8 cellular contexts compared by ENCODE assay signal in the genomic region with DNA sequence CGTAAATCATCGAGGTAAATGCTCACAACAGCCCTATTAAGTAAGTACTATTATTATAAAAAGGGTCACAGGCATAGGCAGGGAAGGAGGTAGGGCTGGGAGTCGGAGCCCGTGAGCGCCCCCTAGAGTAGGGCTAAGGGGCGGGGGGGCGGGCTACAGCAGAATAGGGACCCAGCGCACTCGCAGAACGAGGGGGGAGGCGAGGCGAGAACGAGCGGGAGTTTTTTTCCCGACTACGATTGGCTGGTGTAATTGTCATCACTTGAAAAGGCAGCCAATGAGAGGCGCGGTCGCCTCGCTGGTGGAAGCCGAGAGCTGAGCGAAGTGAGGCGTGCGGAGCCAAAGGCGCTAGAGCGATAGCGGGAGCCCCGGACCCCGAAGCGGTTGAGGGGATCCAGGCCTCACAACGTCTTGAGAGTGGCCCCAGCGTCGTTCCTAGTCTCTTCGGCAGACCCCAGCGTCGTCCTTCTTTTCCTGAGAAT. TPM values are rescaled to one million over a fixed set of nuclear protein-coding genes. Genes with fewer than 3 reads are reported as not detected.
DNase-seq lines count a peak whose midpoint lies in the region; ATAC-seq and TF ChIP-seq lines count a peak whose summit lies in the region.

No MANE protein-coding gene starts in this region.

- H3K4me3 ChIP-seq in RWPE2 (ENCODE audit: severe bottlenecking): peak overlapping the region; percentile 8
- H3K4me3 ChIP-seq in fibroblast of villous mesenchyme (ENCODE audit: low read depth, low read length): peak overlapping the region; percentile 63
- H3K4me3 ChIP-seq in neural progenitor cell: no peak overlapping the region
- H3K4me3 ChIP-seq in MM.1S (ENCODE audit: low read length): no peak overlapping the region

- H3K4me1 ChIP-seq in RWPE2 (ENCODE audit: insufficient read depth, poor library complexity, severe bottlenecking) (no peaks in the 10 kb centered on the region), neural progenitor cell (no peaks in the 10 kb centered on the region), MM.1S (ENCODE audit: low read length) (no peaks in the 10 kb centered on the region)

- H3F3A ChIP-seq in neural progenitor cell (ENCODE audit: low read depth) (peaks cover 9% of the 10 kb centered on the region), MM.1S (ENCODE audit: insufficient read depth, low read length) (no peaks in the 10 kb centered on the region)

- H2AFZ ChIP-seq in neural progenitor cell (replicated peaks): no peak overlapping the region
- no peak overlapping the region for H2AFZ ChIP-seq in MM.1S (ENCODE audit: low read length)

- no peaks in the 10 kb centered on the region for H3K9me2 ChIP-seq in MM.1S (replicated peaks; ENCODE audit: insufficient read depth, low read length)

- H3K9ac ChIP-seq in neural progenitor cell (no peak overlapping the region), MM.1S (ENCODE audit: low read length) (no peak overlapping the region)

- H3K4me2 ChIP-seq in neural progenitor cell: peak overlapping the region; percentile 12
- H3K4me2 ChIP-seq in MM.1S (ENCODE audit: low read depth, low read length): no peak overlapping the region

- no peaks in the 10 kb centered on the region for H3K27me3 ChIP-seq in RWPE2 (ENCODE audit: insufficient read depth, poor library complexity, severe bottlenecking)
- H3K27me3 ChIP-seq in neural progenitor cell: peaks cover 25% of the 10 kb centered on the region
- no peaks in the 10 kb centered on the region for H3K27me3 ChIP-seq in MM.1S (replicated peaks; ENCODE audit: insufficient read depth, low read length)

- no peaks in the 10 kb centered on the region for H3K9me3 ChIP-seq in RWPE2 (ENCODE audit: severe bottlenecking)
- H3K9me3 ChIP-seq in neural progenitor cell (ENCODE audit: low read depth): no peaks in the 10 kb centered on the region
- H3K9me3 ChIP-seq in MM.1S (replicated peaks; ENCODE audit: insufficient read depth, low read length): no peaks in the 10 kb centered on the region

- H3K9me3 Mint-ChIP-seq in CD14-positive monocyte: peaks cover 0 to 2% (median 0%) of the 10 kb centered on the region in 7 donors
- no peaks in the 10 kb centered on the region for H3K9me3 Mint-ChIP-seq in neural progenitor cell

- peak; percentile 89 for ATAC-seq in RWPE2 (ENCODE audit: low read depth)
- ATAC-seq in stimulated activated naive CD8-positive, alpha-beta T cell treated with anti-CD3 and anti-CD28 coated beads, Interleukin-15, Interleukin-2, amounts not matched to agents 100 U/mL and 50 U/mL, for 24 hours: peak; percentile 98

- DNase-seq in CD14-positive monocyte (ENCODE audit: low spot score): peak; percentile 74
- peak; percentile 50 for DNase-seq in HT-29 (ENCODE audit: low spot score)
- DNase-seq in RWPE2 (ENCODE audit: low spot score): peak; percentile 85
- peak; percentile 80 for DNase-seq in activated effector memory CD4-positive, alpha-beta T cell treated with Interleukin-2 at 50 U/mL for 16 hours
- peak; percentile 94 for DNase-seq in fibroblast of villous mesenchyme (ENCODE audit: low read depth)
- DNase-seq in neural progenitor cell (ENCODE audit: low spot score): peak; percentile 92
- peak; percentile 89 for DNase-seq in stimulated activated naive CD8-positive, alpha-beta T cell treated with anti-CD3 and anti-CD28 coated beads, Interleukin-15, Interleukin-2, amounts not matched to agents 100 U/mL and 50 U/mL, for 24 hours
- DNase-seq in MM.1S: no peak

- H3K27ac Mint-ChIP-seq in CD14-positive monocyte (peak overlapping the region in 3 of 7 donors; percentile 15 to 66 (median 60)), neural progenitor cell (no peak overlapping the region)

- H3K4me3 Mint-ChIP-seq in CD14-positive monocyte (peak overlapping the region; percentile 80 to 84), neural progenitor cell (peak overlapping the region; percentile 66)

- TF ChIP-seq CTCF in CD14-positive monocyte (IDR thresholded peaks at IDR 0.05) (peak; percentile 83), RWPE2 (IDR thresholded peaks at IDR 0.05; ENCODE audit: poor library complexity, severe bottlenecking) (peak; percentile 77), fibroblast of villous mesenchyme (IDR thresholded peaks at IDR 0.05; ENCODE audit: insufficient read depth, low read depth, low read length) (peak; percentile 41), neural progenitor cell (IDR thresholded peaks at IDR 0.05) (peak; percentile 65), MM.1S (IDR thresholded peaks at IDR 0.05; ENCODE audit: low read length) (no peak)

- intact Hi-C loops in CD14-positive monocyte (cut with micrococcal nuclease): no loop called here

- no peaks in the 10 kb centered on the region for H4K20me1 ChIP-seq in neural progenitor cell (ENCODE audit: low read depth)
- H4K20me1 ChIP-seq in MM.1S (ENCODE audit: insufficient read depth, low read length): no peaks in the 10 kb centered on the region

- H3K4me1 Mint-ChIP-seq in CD14-positive monocyte: peaks cover 21% of the 10 kb centered on the region
- H3K4me1 Mint-ChIP-seq in neural progenitor cell: peaks cover 8% of the 10 kb centered on the region

- no peak overlapping the region for H3K27ac ChIP-seq in RWPE2 (ENCODE audit: poor library complexity, severe bottlenecking)
- H3K27ac ChIP-seq in neural progenitor cell: no peak overlapping the region
- no peak overlapping the region for H3K27ac ChIP-seq in MM.1S (ENCODE audit: low read length)

- H3K79me2 ChIP-seq in neural progenitor cell (ENCODE audit: low read depth): no peaks in the 10 kb centered on the region
- H3K79me2 ChIP-seq in MM.1S (ENCODE audit: low read length): no peaks in the 10 kb centered on the region

- H3K36me3 ChIP-seq in RWPE2 (ENCODE audit: low read depth) (no peaks in the 10 kb centered on the region), neural progenitor cell (no peaks in the 10 kb centered on the region), MM.1S (replicated peaks; ENCODE audit: insufficient read depth, low read length) (no peaks in the 10 kb centered on the region)

- H3K36me3 Mint-ChIP-seq in CD14-positive monocyte: no peaks in the 10 kb centered on the region
- no peaks in the 10 kb centered on the region for H3K36me3 Mint-ChIP-seq in neural progenitor cell

- peaks cover 9 to 19% (median 11%) of the 10 kb centered on the region in 3 donors for H3K27me3 Mint-ChIP-seq in CD14-positive monocyte (ENCODE audit: low read depth in 3 of 3)
- peaks cover 5% of the 10 kb centered on the region for H3K27me3 Mint-ChIP-seq in neural progenitor cell (ENCODE audit: insufficient read depth, low read depth)

RNA-seq across cellular contexts. Expression of a gene that starts 24.2 kb away (rescaled TPM):
- polyA plus RNA-seq in CD14-positive monocyte: 10 to 100 TPM; 26.0 to 32.6 TPM
- 99.5 and 114 TPM in 2 replicates for total RNA-seq in HT-29 (2014; rRNA removed; shearing (Covaris generic))
- total RNA-seq in fibroblast of villous mesenchyme: 60.5 and 61.5 TPM in 2 replicates
- 25.2 and 41.7 TPM in 2 replicates for total RNA-seq in neural progenitor cell (ENCODE audit: low replicate concordance)

RNA-seq across cellular contexts. Expression of a gene that starts 38.3 kb away (rescaled TPM):
- polyA plus RNA-seq in CD14-positive monocyte: under 1 TPM; 0.18 to 0.46 TPM
- not detected in 2 replicates for total RNA-seq in HT-29 (2014; rRNA removed; shearing (Covaris generic))
- total RNA-seq in fibroblast of villous mesenchyme: 1.3 and 2.9 TPM in 2 replicates
- 0.15 and 1.1 TPM in 2 replicates for total RNA-seq in neural progenitor cell (ENCODE audit: low replicate concordance)

RNA-seq across cellular contexts. Expression of a gene that starts 58.6 kb away (rescaled TPM):
- polyA plus RNA-seq in CD14-positive monocyte: 1 to 10 TPM; 4.7 to 5.8 TPM
- 0.16 and 0.36 TPM in 2 replicates for total RNA-seq in HT-29 (2014; rRNA removed; shearing (Covaris generic))
- total RNA-seq in fibroblast of villous mesenchyme: 3.9 and 4.8 TPM in 2 replicates
- total RNA-seq in neural progenitor cell (ENCODE audit: low replicate concordance): 0.37 and 1.5 TPM in 2 replicates

Comparison
In these comparisons a context has a peak if more than half of its experiments do, and no peak if none do; other contexts are left out.
1. H3K4me3 ChIP-seq: peak in RWPE2 (single experiment) and fibroblast of villous mesenchyme (single experiment); none in neural progenitor cell (single experiment) and MM.1S (single experiment).